In genomic region chr9:128719919-128720605, GRCh38 we compare ENCODE assay signal across 1 cellular context.
TF ChIP-seq lines count a peak whose summit lies in the region.

No MANE protein-coding gene starts in this region.

TF ChIP-seq in endothelial cell of umbilical vein, 7 proteins besides CTCF, POLR2A, EP300 and RAD21:
- TF ChIP-seq, protein P1, sequence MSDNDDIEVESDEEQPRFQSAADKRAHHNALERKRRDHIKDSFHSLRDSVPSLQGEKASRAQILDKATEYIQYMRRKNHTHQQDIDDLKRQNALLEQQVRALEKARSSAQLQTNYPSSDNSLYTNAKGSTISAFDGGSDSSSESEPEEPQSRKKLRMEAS (IDR thresholded peaks at IDR 0.05; ENCODE audit: insufficient read depth, insufficient read length) = no peak
- TF ChIP-seq GATA2 (IDR thresholded peaks at IDR 0.05; ENCODE audit: insufficient read depth, insufficient read length, low read depth, low read length) (no peak), MYC (IDR thresholded peaks at IDR 0.05; ENCODE audit: low read depth, low read length) (no peak)
